Comparison of ENCODE assay signal across 31 cellular contexts in genomic region chr7:155542276-155542675, GRCh38. TPM values are rescaled to one million over a fixed set of nuclear protein-coding genes. Genes with fewer than 3 reads are reported as not detected.
"Had no signal": no experiment of that assay in that cellular context is flagged by ENCODE, and none has a peak within 500 bp of the region (broad histone marks: within the 10 kb centered on the region; RNA-seq: fewer than 3 reads in every experiment).

No MANE protein-coding gene starts in this region.

- H3K27ac Mint-ChIP-seq: dendritic cell treated with granulocyte-macrophage colony-stimulating factor and Interleukin-4, amounts not matched to agents 40 ng/mL and 50 ng/mL, for 4 days; effector memory CD8-positive, alpha-beta T cell; endodermal cell; mesothelial cell of epicardium had no signal

- H3K27ac ChIP-seq: colonic mucosa, epithelial cell of prostate, esophagus squamous epithelium, gastrocnemius medialis, heart right ventricle, left lung, lower lobe of right lung had no signal

- H3K9me3 ChIP-seq: colonic mucosa, esophagus squamous epithelium, gastrocnemius medialis, heart right ventricle, left lung, lower lobe of right lung, mucosa of descending colon had no signal

- H3K4me3 ChIP-seq: colonic mucosa, esophagus squamous epithelium, gastrocnemius medialis, heart right ventricle, left lung, lower lobe of right lung, mucosa of descending colon had no signal

- H3K36me3 Mint-ChIP-seq: mesothelial cell of epicardium had no signal

- H3K36me3 ChIP-seq: colonic mucosa, esophagus squamous epithelium, gastrocnemius medialis, heart right ventricle, left lung, lower lobe of right lung had no signal

- DNase-seq: colonic mucosa; cortex of kidney; effector CD8-positive, alpha-beta T cell; effector memory CD8-positive, alpha-beta T cell; endodermal cell; erythroblast; esophagus squamous epithelium; foreskin fibroblast; foreskin melanocyte; gastrocnemius medialis; glutamatergic neuron; head of caudate nucleus; heart right ventricle; hippocampal formation; kidney glomerular epithelial cell; left lung; left ventricle myocardium superior; lower lobe of right lung; mesenchymal stem cell; mucosa of descending colon had no signal

- ATAC-seq: effector memory CD8-positive, alpha-beta T cell; esophagus mucosa; gastrocnemius medialis; heart right ventricle; left lung; left ventricle myocardium superior; lower lobe of right lung; mucosa of descending colon had no signal

- H3K4me3 Mint-ChIP-seq: dendritic cell treated with granulocyte-macrophage colony-stimulating factor and Interleukin-4, amounts not matched to agents 40 ng/mL and 50 ng/mL, for 4 days; effector memory CD8-positive, alpha-beta T cell; endodermal cell; mesothelial cell of epicardium had no signal

- H3K4me1 ChIP-seq: colonic mucosa, esophagus squamous epithelium, gastrocnemius medialis, heart right ventricle, left lung, lower lobe of right lung had no signal

- H3K27me3 ChIP-seq: colonic mucosa had no signal

- H3K9me3 Mint-ChIP-seq: dendritic cell treated with granulocyte-macrophage colony-stimulating factor and Interleukin-4, amounts not matched to agents 40 ng/mL and 50 ng/mL, for 4 days; effector memory CD8-positive, alpha-beta T cell; endodermal cell; mesothelial cell of epicardium had no signal

RNA-seq across cellular contexts. Expression of gene CNPY1, which starts 4.1 kb away (rescaled TPM):
- total RNA-seq: chondrocyte, colonic mucosa, dermis microvascular lymphatic vessel endothelial cell, esophagus mucosa, esophagus squamous epithelium, glomerular endothelial cell, heart right ventricle, left lung, left ventricle myocardium superior, lower leg skin, lower lobe of right lung, lung microvascular endothelial cell, mesenteric fat pad, mesothelial cell of epicardium, mucosa of descending colon had no signal
- polyA plus RNA-seq: heart right ventricle, keratinocyte had no signal
